Comparison of ENCODE assay signal across 12 cellular contexts in the genomic region with DNA sequence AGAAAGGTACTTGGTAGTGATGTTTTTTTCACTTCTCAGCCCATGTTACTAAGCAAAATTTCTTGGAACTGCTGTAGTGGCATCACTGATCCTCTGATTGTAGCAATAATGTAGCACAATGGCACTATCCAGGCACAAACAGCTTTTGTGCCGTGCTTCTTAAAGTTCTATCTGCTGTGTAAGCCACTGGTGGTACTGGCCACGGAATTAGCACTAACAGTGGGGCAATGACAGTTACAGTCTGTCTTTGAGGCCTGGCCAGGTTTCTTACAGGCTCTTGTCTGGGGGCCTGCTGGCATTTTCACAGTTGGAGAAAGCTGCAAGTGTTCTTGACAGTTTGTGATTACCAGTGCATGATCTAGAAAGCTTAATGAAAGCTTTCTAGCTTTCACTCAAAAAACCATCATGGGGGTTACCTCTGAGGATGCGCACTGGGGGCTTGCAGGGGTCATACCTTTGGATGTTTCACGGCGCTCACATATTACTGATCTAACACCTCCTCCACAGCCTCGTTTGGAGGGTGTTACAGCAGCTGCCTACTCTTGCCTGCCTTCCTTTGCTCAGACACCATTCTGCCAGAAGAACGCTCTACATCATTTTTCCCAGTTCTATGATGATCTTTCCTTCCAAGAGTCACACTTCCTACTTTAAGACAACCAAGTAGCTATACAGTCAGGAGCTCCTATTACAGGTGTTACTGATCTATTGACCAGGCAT. TPM values are rescaled to one million over a fixed set of nuclear protein-coding genes. Genes with fewer than 3 reads are reported as not detected.
DNase-seq lines count a peak whose midpoint lies in the region; ATAC-seq, FAIRE-seq and TF ChIP-seq lines count a peak whose summit lies in the region.
"Had no signal": no experiment of that assay in that cellular context is flagged by ENCODE, and none has a peak within 500 bp of the region (broad histone marks: within the 10 kb centered on the region; RNA-seq: fewer than 3 reads in every experiment).

No MANE protein-coding gene starts in this region.

- peak overlapping the region in 10 of 11 experiments; percentile 40 to 93 (median 81); a peak in 19 of 22 replicates for H3K9ac ChIP-seq in BLaER1 treated with 17β-estradiol and CSF1 and Interleukin-3, amounts not matched to agents 10 nM and 100 nM

- H3K4me1 Mint-ChIP-seq in activated T-helper 2 cell treated with anti-CD3 and anti-CD28 coated beads, Interferon-gamma antibody, Interleukin-2, Interleukin-4, amounts not matched to agents 10 μg/mL and 5 μg/mL and 100 μg/mL, durations not matched to agents 14 hours and 24 hours and 36 hours (ENCODE audit: low read depth), result peaks cover 59% of the 10 kb centered on the region
- peaks cover 58 to 82% (median 68%) of the 10 kb centered on the region in 3 donors for H3K4me1 Mint-ChIP-seq in naive B cell

- peaks cover 57 to 78% (median 70%) of the 10 kb centered on the region in 10 experiments for H3K4me1 ChIP-seq in BLaER1 treated with 17β-estradiol and CSF1 and Interleukin-3, amounts not matched to agents 10 nM and 100 nM
- H3K4me1 ChIP-seq: BE2C had no signal

- H3K27me3 Mint-ChIP-seq in activated T-helper 2 cell treated with anti-CD3 and anti-CD28 coated beads, Interferon-gamma antibody, Interleukin-2, Interleukin-4, amounts not matched to agents 10 μg/mL and 5 μg/mL and 100 μg/mL, durations not matched to agents 14 hours and 24 hours and 36 hours (ENCODE audit: low read depth), result no peaks in the 10 kb centered on the region
- no peaks in the 10 kb centered on the region for H3K27me3 Mint-ChIP-seq in naive B cell

- no peaks in the 10 kb centered on the region for H3K27me3 ChIP-seq in BLaER1 treated with 17β-estradiol and CSF1 and Interleukin-3, amounts not matched to agents 10 nM and 100 nM
- H3K27me3 ChIP-seq: BE2C, SJSA1 had no signal

- no peaks in the 10 kb centered on the region for H3K9me3 Mint-ChIP-seq in activated T-helper 2 cell treated with anti-CD3 and anti-CD28 coated beads, Interferon-gamma antibody, Interleukin-2, Interleukin-4, amounts not matched to agents 10 μg/mL and 5 μg/mL and 100 μg/mL, durations not matched to agents 14 hours and 24 hours and 36 hours
- H3K9me3 Mint-ChIP-seq in naive B cell, result no peaks in the 10 kb centered on the region

- H3K27ac Mint-ChIP-seq in activated T-helper 2 cell treated with anti-CD3 and anti-CD28 coated beads, Interferon-gamma antibody, Interleukin-2, Interleukin-4, amounts not matched to agents 10 μg/mL and 5 μg/mL and 100 μg/mL, durations not matched to agents 14 hours and 24 hours and 36 hours, result peak overlapping the region; percentile 70
- peak overlapping the region in 5 of 6 donors; percentile 90 to 98 (median 94) for H3K27ac Mint-ChIP-seq in naive B cell

- H3K4me2 ChIP-seq in BLaER1 treated with 17β-estradiol and CSF1 and Interleukin-3, amounts not matched to agents 10 nM and 100 nM, result peak overlapping the region; percentile 52 to 92 (median 79)

- DNase-seq in GM12891 (ENCODE audit: insufficient read length, low spot score), result no peak
- DNase-seq in activated T-helper 2 cell treated with anti-CD3 and anti-CD28 coated beads, Interferon-gamma antibody, Interleukin-2, Interleukin-4, amounts not matched to agents 10 μg/mL and 5 μg/mL and 100 μg/mL, durations not matched to agents 14 hours and 24 hours and 36 hours (ENCODE audit: low spot score), result no peak
- no peak for DNase-seq in naive B cell
- no peak for DNase-seq in A172 (ENCODE audit: low spot score)
- DNase-seq in NCI-H1436 (lab: John Stamatoyannopoulos, UW), result no peak
- no peak for DNase-seq in NCI-H2107 (lab: John Stamatoyannopoulos, UW)
- DNase-seq: activated CD4-positive, alpha-beta T cell treated with anti-CD3 and anti-CD28 coated beads, Interleukin-2, amount 50 U/mL, for 1 hour; BE2C; NCI-H1105 treated with DMSO at 0.1 percent for 48 hours had no signal

- peaks cover 61% of the 10 kb centered on the region for H3K36me3 Mint-ChIP-seq in activated T-helper 2 cell treated with anti-CD3 and anti-CD28 coated beads, Interferon-gamma antibody, Interleukin-2, Interleukin-4, amounts not matched to agents 10 μg/mL and 5 μg/mL and 100 μg/mL, durations not matched to agents 14 hours and 24 hours and 36 hours (ENCODE audit: low read depth)
- H3K36me3 Mint-ChIP-seq in naive B cell, result peaks cover 40 to 44% of the 10 kb centered on the region in 2 donors

- H3K27ac ChIP-seq in BLaER1 treated with 17β-estradiol and CSF1 and Interleukin-3, amounts not matched to agents 10 nM and 100 nM, result peak overlapping the region; percentile 11 to 100 (median 93); a peak in 21 of 22 replicates
- H3K27ac ChIP-seq: SJSA1 had no signal

- H3K36me3 ChIP-seq in BLaER1 treated with 17β-estradiol and CSF1 and Interleukin-3, amounts not matched to agents 10 nM and 100 nM, result peaks cover 19 to 77% (median 48%) of the 10 kb centered on the region in 11 experiments; a peak in 21 of 22 replicates
- H3K36me3 ChIP-seq: BE2C, SJSA1 had no signal

- H3K4me3 ChIP-seq in BLaER1 treated with 17β-estradiol and CSF1 and Interleukin-3, amounts not matched to agents 10 nM and 100 nM, result no peak overlapping the region
- H3K4me3 ChIP-seq: SJSA1 had no signal

- TF ChIP-seq POLR2A in GM12891 (IDR thresholded peaks at IDR 0.05; ENCODE audit: low read depth, low read length), result no peak

- H3K4me3 Mint-ChIP-seq in activated T-helper 2 cell treated with anti-CD3 and anti-CD28 coated beads, Interferon-gamma antibody, Interleukin-2, Interleukin-4, amounts not matched to agents 10 μg/mL and 5 μg/mL and 100 μg/mL, durations not matched to agents 14 hours and 24 hours and 36 hours (ENCODE audit: low read depth), result no peak overlapping the region
- H3K4me3 Mint-ChIP-seq in naive B cell, result peak overlapping the region in 7 of 8 donors; percentile 71 to 89 (median 75)

- peak; percentile 50 for FAIRE-seq in GM12891 (lab: Jason Lieb, UNC)

- intact Hi-C loops in activated T-helper 2 cell treated with anti-CD3 and anti-CD28 coated beads, Interferon-gamma antibody, Interleukin-2, Interleukin-4, amounts not matched to agents 10 μg/mL and 5 μg/mL and 100 μg/mL, durations not matched to agents 14 hours and 24 hours and 36 hours (cut with micrococcal nuclease), result loop anchor here (1.0 to 5.0 kb wide), 6 partner anchors 52 to 310 kb away; no protein-coding TSS in a partner anchor

- H4K20me1 ChIP-seq in BLaER1 treated with 17β-estradiol and CSF1 and Interleukin-3, amounts not matched to agents 10 nM and 100 nM, result no peaks in the 10 kb centered on the region

- H3K9me3 ChIP-seq in BLaER1 treated with 17β-estradiol and CSF1 and Interleukin-3, amounts not matched to agents 10 nM and 100 nM (replicated peaks in 1 of 11), result no peaks in the 10 kb centered on the region
- H3K9me3 ChIP-seq: BE2C, SJSA1 had no signal

- ATAC-seq in naive B cell (ENCODE audit: low read depth in 2 of 2) (no peak), HG03108 (IDR thresholded peaks at IDR 0.05; ENCODE audit: unreplicated experiment) (no peak)

TF ChIP-seq in GM12891, 5 proteins besides CTCF, POLR2A, EP300 and RAD21:
- no peak for TF ChIP-seq SPI1 (IDR thresholded peaks at IDR 0.05; ENCODE audit: low read depth, low read length)
- TF ChIP-seq POLR2AphosphoS5 (IDR thresholded peaks at IDR 0.05; ENCODE audit: low read depth, low read length), result no peak
- no peak for TF ChIP-seq TAF1 (IDR thresholded peaks at IDR 0.05; ENCODE audit: low read depth, low read length)
- no peak for TF ChIP-seq PAX5 (IDR thresholded peaks at IDR 0.05; ENCODE audit: insufficient read depth, low read length, severe bottlenecking)
- no peak for TF ChIP-seq POU2F2 (IDR thresholded peaks at IDR 0.05; ENCODE audit: low read depth, low read length)

RNA-seq across cellular contexts. Expression of gene ARMH2, which starts 58.4 kb away (rescaled TPM):
- not detected for polyA plus RNA-seq in GM12891 (2012; ENCODE audit: low read depth, missing spikeins)
- not detected in 2 replicates for total RNA-seq in activated T-helper 2 cell treated with anti-CD3 and anti-CD28 coated beads, Interferon-gamma antibody, Interleukin-2, Interleukin-4, amounts not matched to agents 10 μg/mL and 5 μg/mL and 100 μg/mL, durations not matched to agents 14 hours and 24 hours and 36 hours
- under 1 TPM in 2 of 6 donors, not detected in 4; 0.44 to 0.50 TPM for polyA plus RNA-seq in naive B cell (ENCODE audit: low read depth in 6 of 6)
- total RNA-seq in A172 (2014; rRNA removed; shearing (Covaris generic)), result not detected in 2 replicates
- total RNA-seq: SJSA1 had no signal
